9 cellular contexts compared by ENCODE assay signal in genomic region chr1:214506972-214507431, GRCh38. TPM values are rescaled to one million over a fixed set of nuclear protein-coding genes. Genes with fewer than 3 reads are reported as not detected.
DNase-seq lines count a peak whose midpoint lies in the region; ATAC-seq and TF ChIP-seq lines count a peak whose summit lies in the region.
"Had no signal": no experiment of that assay in that cellular context is flagged by ENCODE, and none has a peak within 500 bp of the region (broad histone marks: within the 10 kb centered on the region; RNA-seq: fewer than 3 reads in every experiment).

No MANE protein-coding gene starts in this region.

- peaks cover 100% of the 10 kb centered on the region for H3K79me2 ChIP-seq in SK-N-SH (ENCODE audit: insufficient read depth)

- WGBS in SK-N-SH (ENCODE audit: low lambda C conversion rate), result 39% methylated on average over 2 of the region's 2 CpGs
- 70 to 81% (median 76%) methylated on average over 2 of the region's 2 CpGs for WGBS in heart left ventricle, 4 donors

- peaks cover 55% of the 10 kb centered on the region for H4K20me1 ChIP-seq in SK-N-SH (ENCODE audit: insufficient read depth)

- H3K4me3 ChIP-seq in SK-N-SH (ENCODE audit: low read depth in 2 of 2, low read length in 1 of 2) (no peak overlapping the region), heart left ventricle (no peak overlapping the region)

- intact Hi-C loops in heart left ventricle (cut with DNase I), result no loop called here

- POLR2A ChIA-PET in SK-N-SH (lab: Yijun Ruan, JAX), result no interaction called here

- H3K27me3 ChIP-seq in SK-N-SH (ENCODE audit: insufficient read depth), result no peaks in the 10 kb centered on the region
- H3K27me3 ChIP-seq in heart left ventricle, result no peaks in the 10 kb centered on the region

- peak; percentile 74 for ATAC-seq in HG03060 (IDR thresholded peaks at IDR 0.05; ENCODE audit: low read depth, unreplicated experiment)
- no peak for ATAC-seq in heart left ventricle

- CTCF ChIA-PET in SK-N-SH (lab: Yijun Ruan, JAX), result no interaction called here

- peak overlapping the region; percentile 25; the same call in 1 of the 2 replicates for H3K4me2 ChIP-seq in SK-N-SH

- no peak overlapping the region for H2AFZ ChIP-seq in SK-N-SH (ENCODE audit: low read depth)

- no peaks in the 10 kb centered on the region for H3K27me3 Mint-ChIP-seq in progenitor cell of endocrine pancreas

- H3K9ac ChIP-seq in SK-N-SH, result no peak overlapping the region

- no peak for TF ChIP-seq EP300 in SK-N-SH (IDR thresholded peaks at IDR 0.05; ENCODE audit: borderline replicate concordance in 1 of 2, low read depth in 1 of 2, low read length in 1 of 2)

- no peaks in the 10 kb centered on the region for H3K9me2 ChIP-seq in SK-N-SH

- H3K4me1 ChIP-seq in SK-N-SH (ENCODE audit: control insufficient read depth in 1 of 2, insufficient read depth in 2 of 2, low read depth in 1 of 2, low read length in 1 of 2) (peaks cover 6 to 29% of the 10 kb centered on the region in 2 experiments; a peak in 3 of 4 replicates), heart left ventricle (peaks cover 0 to 9% (median 0%) of the 10 kb centered on the region in 12 donors)

- H3K36me3 ChIP-seq in SK-N-SH (replicated peaks in 1 of 2; ENCODE audit: control insufficient read depth in 1 of 2, insufficient read depth in 2 of 2, low read length in 1 of 2), result peaks cover 0 to 30% of the 10 kb centered on the region in 2 experiments
- H3K36me3 ChIP-seq in heart left ventricle, result no peaks in the 10 kb centered on the region

- H3K9me3 ChIP-seq in SK-N-SH (no peaks in the 10 kb centered on the region), heart left ventricle (peaks cover 0 to 4% (median 0%) of the 10 kb centered on the region in 12 donors)

- no peak for TF ChIP-seq RAD21 in SK-N-SH (IDR thresholded peaks at IDR 0.05; ENCODE audit: low read length)

- peak overlapping the region; percentile 91 for H3K27ac Mint-ChIP-seq in progenitor cell of endocrine pancreas

- H3K27ac ChIP-seq in SK-N-SH (ENCODE audit: low read depth in 2 of 2, low read length in 1 of 2) (no peak overlapping the region), heart left ventricle (no peak overlapping the region)

- TF ChIP-seq POLR2A in heart left ventricle (IDR thresholded peaks at IDR 0.05), result no peak

- no peak for TF ChIP-seq CTCF in SK-N-SH (IDR thresholded peaks at IDR 0.05)
- TF ChIP-seq CTCF in progenitor cell of endocrine pancreas (IDR thresholded peaks at IDR 0.05; ENCODE audit: unreplicated experiment), result no peak
- no peak for TF ChIP-seq CTCF in heart left ventricle (IDR thresholded peaks at IDR 0.05)

- H3K4me3 Mint-ChIP-seq in progenitor cell of endocrine pancreas (ENCODE audit: low read depth), result peak overlapping the region; percentile 31

- H3K4me1 Mint-ChIP-seq in progenitor cell of endocrine pancreas (ENCODE audit: low read depth), result peaks cover 35% of the 10 kb centered on the region

- peak; percentile 0 for DNase-seq in NCI-H146 (lab: John Stamatoyannopoulos, UW)
- no peak for DNase-seq in NCI-H146 treated with DMSO at 0.1 percent for 48 hours (lab: John Stamatoyannopoulos, UW; ENCODE audit: unreplicated experiment)
- no peak for DNase-seq in SK-N-SH
- DNase-seq in progenitor cell of endocrine pancreas (ENCODE audit: low spot score, unreplicated experiment), result peak; percentile 44
- no peak for DNase-seq in COR-L47 (lab: John Stamatoyannopoulos, UW)
- DNase-seq in NCI-H2196 treated with DMSO at 0.1 percent for 48 hours (lab: John Stamatoyannopoulos, UW; ENCODE audit: unreplicated experiment), result no peak
- no peak for DNase-seq in heart left ventricle
- DNase-seq: activated CD4-positive, alpha-beta T cell treated with anti-CD3 and anti-CD28 coated beads for 48 hours had no signal

- H3K36me3 Mint-ChIP-seq in progenitor cell of endocrine pancreas (ENCODE audit: insufficient read depth), result peaks cover 20% of the 10 kb centered on the region

- H3K9me3 Mint-ChIP-seq in progenitor cell of endocrine pancreas (ENCODE audit: low read depth), result peaks cover 16% of the 10 kb centered on the region

- H3F3A ChIP-seq in SK-N-SH (replicated peaks; ENCODE audit: insufficient read depth), result peaks cover 6% of the 10 kb centered on the region

TF ChIP-seq in SK-N-SH, 30 proteins besides CTCF, POLR2A, EP300 and RAD21:
- no peak for TF ChIP-seq YY1 (IDR thresholded peaks at IDR 0.05; ENCODE audit: low read depth)
- no peak for TF ChIP-seq JUND (IDR thresholded peaks at IDR 0.05)
- TF ChIP-seq FOXM1 (IDR thresholded peaks at IDR 0.05; ENCODE audit: low read depth), result no peak
- no peak for TF ChIP-seq SMC3 (IDR thresholded peaks at IDR 0.05; ENCODE audit: low read depth, low read length)
- TF ChIP-seq SIN3A (IDR thresholded peaks at IDR 0.05; ENCODE audit: borderline replicate concordance, low read depth, low read length), result no peak
TF ChIP-seq in SK-N-SH: peak in this region for 0.

RNA-seq across cellular contexts. Expression of gene PTPN14, which starts 44.4 kb away (rescaled TPM):
- polyA plus RNA-seq in SK-N-SH (2012; rRNA removed) (12.8 and 14.3 TPM in 2 replicates), heart left ventricle (10 to 100 TPM in 1 of 2 donors, 1 to 10 TPM in 1; 8.7 to 23.9 TPM)
- 11.9 and 13.3 TPM in 2 replicates for polyA plus RNA-seq in SK-N-SH (2012; cell fraction: cytosol; rRNA removed)
- polyA plus RNA-seq in SK-N-SH (2012; cell fraction: nucleus; rRNA removed), result 14.0 and 17.8 TPM in 2 replicates
- total RNA-seq in progenitor cell of endocrine pancreas (37.0 and 43.3 TPM in 2 replicates), heart left ventricle (10 to 100 TPM; 25.3 to 52.0 (median 45.9) TPM)

Comparison
In these comparisons a context has a peak if more than half of its experiments do, and no peak if none do; other contexts are left out.
1. DNase-seq: peak in NCI-H146 (single experiment) and progenitor cell of endocrine pancreas (single experiment); none in NCI-H146 treated with DMSO at 0.1 percent for 48 hours (single experiment), SK-N-SH (single experiment), COR-L47 (single experiment), NCI-H2196 treated with DMSO at 0.1 percent for 48 hours (single experiment) and heart left ventricle (0 of 5).